Comparison of ENCODE assay signal across 8 cellular contexts in the genomic region with DNA sequence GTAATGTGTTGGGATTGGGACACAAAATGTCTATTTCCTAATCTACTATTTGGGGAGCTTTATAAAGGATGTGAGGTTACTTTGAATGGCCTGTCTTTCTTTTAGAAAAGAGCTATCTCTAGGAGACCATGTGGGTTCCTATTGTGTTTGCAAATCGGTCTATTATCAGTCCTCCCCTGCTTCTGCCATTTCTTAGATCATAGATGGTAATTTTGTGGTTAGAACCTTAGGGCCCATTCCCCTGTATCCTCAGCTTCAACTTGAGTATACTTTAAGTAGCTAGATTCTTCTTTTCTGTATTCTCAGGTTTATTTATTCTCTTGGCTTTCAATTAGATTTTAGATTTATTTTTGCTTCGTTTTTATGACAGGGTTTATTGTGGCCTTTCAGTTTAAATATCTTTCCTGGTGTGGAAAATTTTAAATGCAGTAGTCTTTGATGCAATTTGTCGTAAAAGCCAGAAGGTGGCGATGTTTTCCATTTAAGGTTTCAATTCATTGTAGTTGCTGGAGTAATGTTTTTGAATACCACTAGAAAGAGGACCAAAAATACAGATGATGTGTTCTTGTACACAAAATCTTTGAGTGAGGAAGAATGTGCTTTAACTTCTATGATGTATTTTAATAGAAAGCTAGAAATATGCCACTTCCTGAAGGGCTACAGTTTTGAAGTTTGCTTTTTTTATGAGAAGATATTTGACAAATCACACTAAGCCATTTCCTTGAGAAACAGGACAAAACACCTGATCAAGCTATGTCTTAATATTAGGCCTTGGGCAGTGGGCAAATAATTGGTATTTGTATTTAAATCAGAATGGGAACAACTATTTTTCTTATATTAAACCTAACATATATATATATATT. TPM values are rescaled to one million over a fixed set of nuclear protein-coding genes. Genes with fewer than 3 reads are reported as not detected.
DNase-seq lines count a peak whose midpoint lies in the region; ATAC-seq and TF ChIP-seq lines count a peak whose summit lies in the region.

No MANE protein-coding gene starts in this region.

- no peaks in the 10 kb centered on the region for H3K9me3 ChIP-seq in Karpas-422 (ENCODE audit: low read length)
- no peaks in the 10 kb centered on the region for H3K9me3 ChIP-seq in Panc1 (ENCODE audit: control insufficient read depth, insufficient read depth, low read depth, low read length)
- H3K9me3 ChIP-seq in mucosa of descending colon = no peaks in the 10 kb centered on the region

- peak; percentile 73; the same call in 1 of the 2 replicates for TF ChIP-seq CTCF in Panc1 (IDR thresholded peaks at IDR 0.05)
- peak; percentile 50 for TF ChIP-seq CTCF in mucosa of descending colon (IDR thresholded peaks at IDR 0.05)

- H3K9ac ChIP-seq in Karpas-422 (ENCODE audit: low read length) = no peak overlapping the region

- H3K36me3 ChIP-seq in Karpas-422 (ENCODE audit: insufficient read depth, low read length) = no peaks in the 10 kb centered on the region
- H3K36me3 ChIP-seq in Panc1 (ENCODE audit: control insufficient read depth, insufficient read depth, low read length) = no peaks in the 10 kb centered on the region
- H3K36me3 ChIP-seq in mucosa of descending colon (ENCODE audit: low read depth) = no peaks in the 10 kb centered on the region

- H3K4me1 ChIP-seq in Karpas-422 (ENCODE audit: low read length) (peaks cover 43% of the 10 kb centered on the region), Panc1 (ENCODE audit: control insufficient read depth, insufficient read depth, low read length) (peaks cover 33% of the 10 kb centered on the region), mucosa of descending colon (ENCODE audit: low read depth) (peaks cover 6% of the 10 kb centered on the region)

- no peaks in the 10 kb centered on the region for H3K9me2 ChIP-seq in Karpas-422 (replicated peaks; ENCODE audit: insufficient read depth, low read length)

- no TSS peak for BruUV-seq in Panc1 (replicated peaks; lab: Mats Ljungman, UMichigan)

- peaks cover 13% of the 10 kb centered on the region for H4K20me1 ChIP-seq in Karpas-422 (ENCODE audit: insufficient read depth, low read depth, low read length)

- intact Hi-C loops in Panc1 (cut with micrococcal nuclease; ENCODE audit: unreplicated experiment) = loop anchor here (1.0 to 5.0 kb wide), 3 partner anchors 51 to 123 kb away; no protein-coding TSS in a partner anchor
- intact Hi-C loops in mucosa of descending colon (cut with DNase I, micrococcal nuclease) = loop anchor here (2.0 to 10.0 kb wide), 2 partner anchors 91 kb away; no protein-coding TSS in a partner anchor

- H3K27me3 ChIP-seq in Karpas-422 (ENCODE audit: low read length) = no peaks in the 10 kb centered on the region
- no peaks in the 10 kb centered on the region for H3K27me3 ChIP-seq in Panc1 (ENCODE audit: control insufficient read depth, insufficient read depth, low read length)

- in situ Hi-C loops in Panc1 (cut with HindIII; ENCODE audit: low pct_unique_long_range_greater_than_20kb, low sequenced_read_pairs) = no loop called here

- H3K4me2 ChIP-seq in Karpas-422 (ENCODE audit: low read depth, low read length, poor library complexity, severe bottlenecking) = peak overlapping the region; percentile 29

- peak; percentile 56 for ATAC-seq in GM21390 (IDR thresholded peaks at IDR 0.05; ENCODE audit: unreplicated experiment)
- ATAC-seq in Panc1 = peak; percentile 72
- ATAC-seq in mucosa of descending colon = peak; percentile 63
- no peak for ATAC-seq in GM18873 (IDR thresholded peaks at IDR 0.05; ENCODE audit: low FRiP score, unreplicated experiment)
- ATAC-seq in HG02588 (IDR thresholded peaks at IDR 0.05; ENCODE audit: unreplicated experiment) = no peak

- peaks cover 100% of the 10 kb centered on the region for H3K79me2 ChIP-seq in Karpas-422 (ENCODE audit: low read length)

- H3K4me3 ChIP-seq in Karpas-422 (ENCODE audit: low read length) (no peak overlapping the region), Panc1 (ENCODE audit: low read depth in 2 of 2, low read length in 2 of 2) (no peak overlapping the region), mucosa of descending colon (no peak overlapping the region)

- peak; percentile 17 for DNase-seq in DMS79 (lab: John Stamatoyannopoulos, UW)
- DNase-seq in Karpas-422 = peak; percentile 77
- DNase-seq in Panc1 (ENCODE audit: low read depth, low spot score) = no peak
- DNase-seq in dermis microvascular lymphatic vessel endothelial cell (ENCODE audit: low read depth in 2 of 2) = peak; percentile 67 to 69
- DNase-seq in mucosa of descending colon = no peak

- H2AFZ ChIP-seq in Karpas-422 (ENCODE audit: low read length) = no peak overlapping the region

- POLR2A ChIA-PET in Panc1 (lab: Charles Lee) = interaction anchor here (0.6 kb wide), 2 partner anchors 19 to 79 kb away, joined by 3 to 4 read pairs; partner anchors contain the start of gene SLC2A12

- CTCF ChIA-PET in Panc1 (lab: Charles Lee) = interaction anchor here (0.7 to 1.8 kb wide), 5 partner anchors 15 to 124 kb away, joined by 3 to 11 read pairs (median 7); no protein-coding TSS in a partner anchor

- peak overlapping the region; percentile 45 for H3K27ac ChIP-seq in Karpas-422 (ENCODE audit: low read length)
- peak overlapping the region; percentile 23 for H3K27ac ChIP-seq in Panc1 (ENCODE audit: low read length)

RNA-seq across cellular contexts. Expression of gene TBPL1, which starts 20.3 kb away (rescaled TPM):
- total RNA-seq in Karpas-422 (2014; rRNA removed; shearing (Covaris generic); ENCODE audit: low replicate concordance) = 45.6 and 161 TPM in 2 replicates
- total RNA-seq in Panc1 (2021; ENCODE audit: unreplicated experiment) (39.7 TPM), dermis microvascular lymphatic vessel endothelial cell (21.4 and 21.6 TPM in 2 replicates), mucosa of descending colon (10 to 100 TPM; 16.6 to 25.4 (median 23.3) TPM)
- 33.8 TPM for polyA plus RNA-seq in Panc1 (2012; ENCODE audit: insufficient read length)

Comparison
In these comparisons a context has a peak if more than half of its experiments do, and no peak if none do; other contexts are left out.
1. DNase-seq: peak in DMS79 (single experiment), Karpas-422 (single experiment) and dermis microvascular lymphatic vessel endothelial cell (2 of 2); none in Panc1 (single experiment) and mucosa of descending colon (0 of 3).
2. ATAC-seq: peak in GM21390 (single experiment), Panc1 (single experiment) and mucosa of descending colon (single experiment); none in GM18873 (single experiment) and HG02588 (single experiment).